ENCODE assay signal across 15 cellular contexts in genomic region chr16:79042141-79042540, GRCh38.
DNase-seq lines count a peak whose midpoint lies in the region; ATAC-seq lines count a peak whose summit lies in the region.
"Had no signal": no experiment of that assay in that cellular context is flagged by ENCODE, and none has a peak within 500 bp of the region (broad histone marks: within the 10 kb centered on the region; RNA-seq: fewer than 3 reads in every experiment).

No MANE protein-coding gene starts in this region.

- peak overlapping the region; percentile 89 for H3K27ac Mint-ChIP-seq in activated CD4-positive, alpha-beta memory T cell treated with anti-CD3 and anti-CD28 coated beads for 36 hours
- H3K27ac Mint-ChIP-seq in activated CD4-positive, alpha-beta memory T cell treated with anti-CD3 and anti-CD28 coated beads, Interleukin-2, amount 10 ng/mL, durations not matched to agents 7 days and 5 days = no peak overlapping the region
- peak overlapping the region; percentile 23 for H3K27ac Mint-ChIP-seq in stimulated activated naive CD8-positive, alpha-beta T cell treated with anti-CD3 and anti-CD28 coated beads, Interleukin-15, Interleukin-2, amounts not matched to agents 100 ng/mL and 50 ng/mL, for 24 hours
- peak overlapping the region; percentile 43 for H3K27ac Mint-ChIP-seq in stimulated activated effector memory CD8-positive, alpha-beta T cell treated with anti-CD3 and anti-CD28 coated beads, Interleukin-12 subunit alpha, Interleukin-12 subunit beta, amount 100 ng/mL, for 72 hours

- ATAC-seq in stimulated activated naive CD8-positive, alpha-beta T cell treated with anti-CD3 and anti-CD28 coated beads, Interleukin-15, Interleukin-2, amounts not matched to agents 100 U/mL and 50 U/mL, for 24 hours = no peak
- ATAC-seq in stimulated activated effector memory CD8-positive, alpha-beta T cell treated with anti-CD3 and anti-CD28 coated beads, Interleukin-12 subunit alpha, Interleukin-12 subunit beta, amount 100 ng/mL, for 72 hours = no peak

- CTCF ChIA-PET in activated CD4-positive, alpha-beta memory T cell treated with anti-CD3 and anti-CD28 coated beads for 36 hours (lab: Charles Lee) = interaction anchor here (1.2 to 1.9 kb wide), 2 partner anchors 272 to 337 kb away, joined by 3 to 5 read pairs; no protein-coding TSS in a partner anchor
- CTCF ChIA-PET in activated CD4-positive, alpha-beta memory T cell treated with anti-CD3 and anti-CD28 coated beads, Interleukin-2, amount 10 ng/mL, durations not matched to agents 7 days and 5 days (lab: Charles Lee) = interaction anchor here (1.5 kb wide), 1 partner anchor 34 kb away, joined by 5 read pairs; no protein-coding TSS in a partner anchor

- no peaks in the 10 kb centered on the region for H3K27me3 Mint-ChIP-seq in activated CD4-positive, alpha-beta memory T cell treated with anti-CD3 and anti-CD28 coated beads for 36 hours
- no peaks in the 10 kb centered on the region for H3K27me3 Mint-ChIP-seq in activated CD4-positive, alpha-beta memory T cell treated with anti-CD3 and anti-CD28 coated beads, Interleukin-2, amount 10 ng/mL, durations not matched to agents 7 days and 5 days
- no peaks in the 10 kb centered on the region for H3K27me3 Mint-ChIP-seq in stimulated activated naive CD8-positive, alpha-beta T cell treated with anti-CD3 and anti-CD28 coated beads, Interleukin-15, Interleukin-2, amounts not matched to agents 100 ng/mL and 50 ng/mL, for 24 hours
- H3K27me3 Mint-ChIP-seq: CD4-positive, CD25-positive, alpha-beta regulatory T cell had no signal

- H3K36me3 Mint-ChIP-seq in activated CD4-positive, alpha-beta memory T cell treated with anti-CD3 and anti-CD28 coated beads for 36 hours = no peaks in the 10 kb centered on the region
- H3K36me3 Mint-ChIP-seq in activated CD4-positive, alpha-beta memory T cell treated with anti-CD3 and anti-CD28 coated beads, Interleukin-2, amount 10 ng/mL, durations not matched to agents 7 days and 5 days (ENCODE audit: low read depth) = no peaks in the 10 kb centered on the region
- H3K36me3 Mint-ChIP-seq in stimulated activated naive CD8-positive, alpha-beta T cell treated with anti-CD3 and anti-CD28 coated beads, Interleukin-15, Interleukin-2, amounts not matched to agents 100 ng/mL and 50 ng/mL, for 24 hours (ENCODE audit: low read depth) = no peaks in the 10 kb centered on the region
- no peaks in the 10 kb centered on the region for H3K36me3 Mint-ChIP-seq in stimulated activated effector memory CD8-positive, alpha-beta T cell treated with anti-CD3 and anti-CD28 coated beads, Interleukin-12 subunit alpha, Interleukin-12 subunit beta, amount 100 ng/mL, for 72 hours
- H3K36me3 Mint-ChIP-seq: CD4-positive, CD25-positive, alpha-beta regulatory T cell had no signal

- intact Hi-C loops in activated CD4-positive, alpha-beta memory T cell treated with anti-CD3 and anti-CD28 coated beads for 36 hours (cut with micrococcal nuclease) = loop anchor here (2.0 kb wide), 2 partner anchors 35 kb away; no protein-coding TSS in a partner anchor

- DNase-seq in activated CD4-positive, alpha-beta memory T cell treated with anti-CD3 and anti-CD28 coated beads for 36 hours = no peak
- no peak for DNase-seq in activated CD4-positive, alpha-beta memory T cell treated with anti-CD3 and anti-CD28 coated beads, Interleukin-2, amount 10 ng/mL, durations not matched to agents 7 days and 5 days
- DNase-seq in stimulated activated naive CD8-positive, alpha-beta T cell treated with anti-CD3 and anti-CD28 coated beads, Interleukin-15, Interleukin-2, amounts not matched to agents 100 U/mL and 50 U/mL, for 24 hours = no peak
- no peak for DNase-seq in stimulated activated effector memory CD8-positive, alpha-beta T cell treated with anti-CD3 and anti-CD28 coated beads, Interleukin-12 subunit alpha, Interleukin-12 subunit beta, amount 100 ng/mL, for 72 hours (ENCODE audit: low spot score in 2 of 2)
- DNase-seq in DMS114 treated with DMSO at 0.1 percent for 48 hours (lab: John Stamatoyannopoulos, UW; ENCODE audit: unreplicated experiment) (no peak), kidney tubule cell (ENCODE audit: low spot score) (no peak)
- DNase-seq: 8988T, BE2C, C1 segment of cervical spinal cord, COR-L47, DMS 273 treated with DMSO at 0.1 percent for 48 hours, H9 had no signal

- POLR2A ChIA-PET in activated CD4-positive, alpha-beta memory T cell treated with anti-CD3 and anti-CD28 coated beads for 36 hours (lab: Charles Lee) = interaction anchor here (0.6 to 1.5 kb wide), 8 partner anchors 35 to 591 kb away, joined by 3 to 8 read pairs (median 3); partner anchors contain the start of gene MAF
- POLR2A ChIA-PET in activated CD4-positive, alpha-beta memory T cell treated with anti-CD3 and anti-CD28 coated beads, Interleukin-2, amount 10 ng/mL, durations not matched to agents 7 days and 5 days (lab: Charles Lee) = interaction anchor here (0.6 to 1.8 kb wide), 5 partner anchors 17 to 557 kb away, joined by 3 to 10 read pairs (median 3); partner anchors contain the start of gene MAF

- no peaks in the 10 kb centered on the region for H3K9me3 Mint-ChIP-seq in activated CD4-positive, alpha-beta memory T cell treated with anti-CD3 and anti-CD28 coated beads for 36 hours
- H3K9me3 Mint-ChIP-seq in activated CD4-positive, alpha-beta memory T cell treated with anti-CD3 and anti-CD28 coated beads, Interleukin-2, amount 10 ng/mL, durations not matched to agents 7 days and 5 days = peaks cover 5% of the 10 kb centered on the region
- no peaks in the 10 kb centered on the region for H3K9me3 Mint-ChIP-seq in stimulated activated naive CD8-positive, alpha-beta T cell treated with anti-CD3 and anti-CD28 coated beads, Interleukin-15, Interleukin-2, amounts not matched to agents 100 ng/mL and 50 ng/mL, for 24 hours
- no peaks in the 10 kb centered on the region for H3K9me3 Mint-ChIP-seq in stimulated activated effector memory CD8-positive, alpha-beta T cell treated with anti-CD3 and anti-CD28 coated beads, Interleukin-12 subunit alpha, Interleukin-12 subunit beta, amount 100 ng/mL, for 72 hours
- H3K9me3 Mint-ChIP-seq: CD8-positive, alpha-beta memory T cell; H9 had no signal

- H3K4me3 Mint-ChIP-seq in activated CD4-positive, alpha-beta memory T cell treated with anti-CD3 and anti-CD28 coated beads for 36 hours = no peak overlapping the region
- H3K4me3 Mint-ChIP-seq in activated CD4-positive, alpha-beta memory T cell treated with anti-CD3 and anti-CD28 coated beads, Interleukin-2, amount 10 ng/mL, durations not matched to agents 7 days and 5 days = no peak overlapping the region
- no peak overlapping the region for H3K4me3 Mint-ChIP-seq in stimulated activated naive CD8-positive, alpha-beta T cell treated with anti-CD3 and anti-CD28 coated beads, Interleukin-15, Interleukin-2, amounts not matched to agents 100 ng/mL and 50 ng/mL, for 24 hours
- no peak overlapping the region for H3K4me3 Mint-ChIP-seq in stimulated activated effector memory CD8-positive, alpha-beta T cell treated with anti-CD3 and anti-CD28 coated beads, Interleukin-12 subunit alpha, Interleukin-12 subunit beta, amount 100 ng/mL, for 72 hours
- H3K4me3 Mint-ChIP-seq: H9 had no signal

- peaks cover 58% of the 10 kb centered on the region for H3K4me1 Mint-ChIP-seq in activated CD4-positive, alpha-beta memory T cell treated with anti-CD3 and anti-CD28 coated beads for 36 hours (ENCODE audit: low read depth)
- peaks cover 50% of the 10 kb centered on the region for H3K4me1 Mint-ChIP-seq in activated CD4-positive, alpha-beta memory T cell treated with anti-CD3 and anti-CD28 coated beads, Interleukin-2, amount 10 ng/mL, durations not matched to agents 7 days and 5 days
- peaks cover 20% of the 10 kb centered on the region for H3K4me1 Mint-ChIP-seq in stimulated activated naive CD8-positive, alpha-beta T cell treated with anti-CD3 and anti-CD28 coated beads, Interleukin-15, Interleukin-2, amounts not matched to agents 100 ng/mL and 50 ng/mL, for 24 hours (ENCODE audit: low read depth)
- H3K4me1 Mint-ChIP-seq in stimulated activated effector memory CD8-positive, alpha-beta T cell treated with anti-CD3 and anti-CD28 coated beads, Interleukin-12 subunit alpha, Interleukin-12 subunit beta, amount 100 ng/mL, for 72 hours = peaks cover 60% of the 10 kb centered on the region
